20 cellular contexts compared by ENCODE assay signal in the genomic region with DNA sequence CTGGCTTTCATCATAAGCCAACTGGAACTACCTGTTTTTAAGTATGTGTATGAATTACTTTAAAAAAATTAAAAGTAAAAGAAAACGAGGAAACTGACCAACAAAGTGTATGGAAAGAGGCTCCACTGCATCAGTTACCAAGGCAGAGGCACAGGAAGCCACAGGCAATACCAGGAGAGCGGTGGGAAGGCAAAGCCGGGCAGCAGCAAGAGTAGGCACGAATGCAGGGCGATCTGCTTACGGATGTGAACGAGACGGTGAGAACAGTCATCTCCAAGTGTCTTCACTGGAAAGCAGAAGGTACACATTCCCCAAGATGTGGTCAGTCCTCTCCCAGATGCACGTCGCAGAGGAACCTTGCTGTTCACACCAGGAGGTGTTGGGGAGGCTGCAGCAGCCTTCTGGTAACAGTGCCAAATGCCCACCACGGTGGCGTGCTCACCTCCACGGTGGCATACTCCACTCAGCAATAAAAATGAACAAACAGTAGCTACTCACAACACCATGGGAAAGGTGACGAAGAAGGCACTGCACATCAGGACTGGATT.
"Had no signal": no experiment of that assay in that cellular context is flagged by ENCODE, and none has a peak within 500 bp of the region (broad histone marks: within the 10 kb centered on the region; RNA-seq: fewer than 3 reads in every experiment).

No MANE protein-coding gene starts in this region.

- H3K4me3 Mint-ChIP-seq: activated naive CD4-positive, alpha-beta T cell treated with anti-CD3 and anti-CD28 coated beads, Interleukin-2, amount 50 U/mL, for 24 hours; activated T-cell treated with anti-CD3 and anti-CD28 coated beads, Interleukin-2, amount 50 U/mL, for 72 hours; neural progenitor cell; T-helper 2 cell treated with Interferon-gamma antibody and Interleukin-4, amounts not matched to agents 5 μg/mL and 100 μg/mL, for 36 hours had no signal

- H3K4me1 Mint-ChIP-seq: neural progenitor cell had no signal

- H3K27me3 ChIP-seq: brain microvascular endothelial cell, esophagus squamous epithelium, neural progenitor cell, SJSA1, upper lobe of left lung had no signal

- H3K4me3 ChIP-seq: esophagus squamous epithelium, neural progenitor cell, SJSA1, upper lobe of left lung had no signal

- H3K4me2 ChIP-seq: neural progenitor cell had no signal

- H2AFZ ChIP-seq: neural progenitor cell, parathyroid adenoma had no signal

- H3K4me1 ChIP-seq: neural progenitor cell, SJSA1 had no signal

- H3K9me3 ChIP-seq: esophagus squamous epithelium had no signal

- H3K27ac Mint-ChIP-seq: activated naive CD4-positive, alpha-beta T cell treated with anti-CD3 and anti-CD28 coated beads, Interleukin-2, amount 50 U/mL, for 24 hours; activated T-cell treated with anti-CD3 and anti-CD28 coated beads, Interleukin-2, amount 50 U/mL, for 72 hours; neural progenitor cell; T-helper 2 cell treated with Interferon-gamma antibody and Interleukin-4, amounts not matched to agents 5 μg/mL and 100 μg/mL, for 36 hours had no signal

- DNase-seq: activated CD4-positive, alpha-beta T cell treated with anti-CD3 and anti-CD28 coated beads, Interleukin-2, amount 50 U/mL, for 48 hours; activated T-cell treated with anti-CD3 and anti-CD28 coated beads, Interleukin-2, amount 50 U/mL, for 72 hours; brain microvascular endothelial cell; cerebellar nuclear complex; esophagus squamous epithelium; foreskin fibroblast; kidney; mesendoderm; retina; stimulated activated CD4-positive, alpha-beta T cell treated with anti-CD3 and anti-CD28 coated beads, Interleukin-2, amount 100 ng/mL, for 24 hours; stimulated activated naive CD4-positive, alpha-beta T cell; substantia nigra; SW 1271 had no signal

- H3K9me3 Mint-ChIP-seq: activated naive CD4-positive, alpha-beta T cell treated with anti-CD3 and anti-CD28 coated beads, Interleukin-2, amount 50 U/mL, for 24 hours had no signal

- H3K27me3 Mint-ChIP-seq: activated naive CD4-positive, alpha-beta T cell treated with anti-CD3 and anti-CD28 coated beads, Interleukin-2, amount 50 U/mL, for 24 hours had no signal

- H3K27ac ChIP-seq: brain microvascular endothelial cell, esophagus squamous epithelium, neural progenitor cell, parathyroid adenoma, SJSA1, upper lobe of left lung had no signal

- H3K36me3 ChIP-seq: neural progenitor cell had no signal

- H3K9ac ChIP-seq: neural progenitor cell, parathyroid adenoma had no signal

- ATAC-seq: activated CD4-positive, CD25-positive, alpha-beta regulatory T cell treated with anti-CD3 and anti-CD28 coated beads, Interleukin-2, amount 50 U/mL, for 24 hours; activated T-cell treated with anti-CD3 and anti-CD28 coated beads, Interleukin-2, amount 50 U/mL, for 72 hours had no signal
